ENCODE assay signal across 15 cellular contexts in genomic region chr17:78726471-78727010, GRCh38. TPM values are rescaled to one million over a fixed set of nuclear protein-coding genes. Genes with fewer than 3 reads are reported as not detected.
DNase-seq lines count a peak whose midpoint lies in the region; ATAC-seq and TF ChIP-seq lines count a peak whose summit lies in the region.
"Had no signal": no experiment of that assay in that cellular context is flagged by ENCODE, and none has a peak within 500 bp of the region (broad histone marks: within the 10 kb centered on the region; RNA-seq: fewer than 3 reads in every experiment).

No MANE protein-coding gene starts in this region.

- TF ChIP-seq CTCF in CD14-positive monocyte (IDR thresholded peaks at IDR 0.05) (no peak), GM06990 (IDR thresholded peaks at IDR 0.05; ENCODE audit: insufficient read depth, low read length, poor library complexity, severe bottlenecking) (no peak)

- peaks cover 37 to 39% of the 10 kb centered on the region in 2 donors for H3K36me3 Mint-ChIP-seq in CD14-positive monocyte
- peaks cover 20% of the 10 kb centered on the region for H3K36me3 Mint-ChIP-seq in activated CD4-positive, alpha-beta memory T cell treated with anti-CD3 and anti-CD28 coated beads for 36 hours
- H3K36me3 Mint-ChIP-seq in immature natural killer cell: peaks cover 0 to 3% (median 0%) of the 10 kb centered on the region in 3 donors

- H3K27ac Mint-ChIP-seq in CD14-positive monocyte (peak overlapping the region in 4 of 7 donors; percentile 31 to 67 (median 42)), immature natural killer cell (peak overlapping the region; percentile 76 to 95 (median 89))
- H3K27ac Mint-ChIP-seq in activated CD4-positive, alpha-beta memory T cell treated with anti-CD3 and anti-CD28 coated beads for 36 hours: peak overlapping the region; percentile 89

- no peak for ATAC-seq in HG03135 (IDR thresholded peaks at IDR 0.05; ENCODE audit: unreplicated experiment)

- no peak for DNase-seq in CD14-positive monocyte (ENCODE audit: low spot score)
- no peak for DNase-seq in GM06990 (ENCODE audit: extremely low read depth, insufficient read length)
- no peak for DNase-seq in activated CD4-positive, alpha-beta memory T cell treated with anti-CD3 and anti-CD28 coated beads for 36 hours
- no peak for DNase-seq in immature natural killer cell
- DNase-seq in stimulated activated CD4-positive, alpha-beta T cell treated with anti-CD3 and anti-CD28 coated beads, Interleukin-2, amount 100 ng/mL, for 48 hours: no peak
- no peak for DNase-seq in cortex of kidney (lab: John Stamatoyannopoulos, UW)
- no peak for DNase-seq in pons (ENCODE audit: low spot score)
- DNase-seq: aorta; C1 segment of cervical spinal cord; esophagus squamous epithelium; NCI-H1105 treated with DMSO at 0.1 percent for 48 hours; NK-92 treated with Interleukin-12 subunit alpha and Interleukin-12 subunit beta, amount 100 ng/mL, for 24 hours; SHP77; tibial artery had no signal

- peaks cover 0 to 3% (median 0%) of the 10 kb centered on the region in 3 donors for H3K27me3 Mint-ChIP-seq in CD14-positive monocyte (ENCODE audit: low read depth in 3 of 3)
- no peaks in the 10 kb centered on the region for H3K27me3 Mint-ChIP-seq in activated CD4-positive, alpha-beta memory T cell treated with anti-CD3 and anti-CD28 coated beads for 36 hours
- peaks cover 0 to 26% (median 6%) of the 10 kb centered on the region in 3 donors for H3K27me3 Mint-ChIP-seq in immature natural killer cell (ENCODE audit: low read depth in 3 of 3)

- H3K9me3 Mint-ChIP-seq in CD14-positive monocyte (peaks cover 0 to 2% (median 0%) of the 10 kb centered on the region in 7 donors), immature natural killer cell (no peaks in the 10 kb centered on the region)
- no peaks in the 10 kb centered on the region for H3K9me3 Mint-ChIP-seq in activated CD4-positive, alpha-beta memory T cell treated with anti-CD3 and anti-CD28 coated beads for 36 hours

- no peaks in the 10 kb centered on the region for H3K27me3 ChIP-seq in GM06990 (replicated peaks; ENCODE audit: control insufficient read depth, insufficient read depth, low read length)
- H3K27me3 ChIP-seq: esophagus squamous epithelium, tibial artery had no signal

- H3K4me3 Mint-ChIP-seq in CD14-positive monocyte (no peak overlapping the region), immature natural killer cell (peak overlapping the region; percentile 70 to 83 (median 76))
- peak overlapping the region; percentile 44 for H3K4me3 Mint-ChIP-seq in activated CD4-positive, alpha-beta memory T cell treated with anti-CD3 and anti-CD28 coated beads for 36 hours

- POLR2A ChIA-PET in activated CD4-positive, alpha-beta memory T cell treated with anti-CD3 and anti-CD28 coated beads for 36 hours (lab: Charles Lee): interaction anchor here (1.0 to 2.9 kb wide), 5 partner anchors 10 to 79 kb away, joined by 3 to 15 read pairs (median 10); no protein-coding TSS in a partner anchor

- intact Hi-C loops in CD14-positive monocyte (cut with micrococcal nuclease): no loop called here
- intact Hi-C loops in activated CD4-positive, alpha-beta memory T cell treated with anti-CD3 and anti-CD28 coated beads for 36 hours (cut with micrococcal nuclease): no loop called here

- peaks cover 8% of the 10 kb centered on the region for H3K36me3 ChIP-seq in GM06990 (ENCODE audit: control insufficient read depth, insufficient read depth, low read length)
- H3K36me3 ChIP-seq: tibial artery had no signal

- peaks cover 68% of the 10 kb centered on the region for H3K4me1 Mint-ChIP-seq in CD14-positive monocyte
- H3K4me1 Mint-ChIP-seq in activated CD4-positive, alpha-beta memory T cell treated with anti-CD3 and anti-CD28 coated beads for 36 hours (ENCODE audit: low read depth): peaks cover 92% of the 10 kb centered on the region
- H3K4me1 Mint-ChIP-seq in immature natural killer cell: peaks cover 95 to 97% of the 10 kb centered on the region in 2 donors

- CTCF ChIA-PET in activated CD4-positive, alpha-beta memory T cell treated with anti-CD3 and anti-CD28 coated beads for 36 hours (lab: Charles Lee): interaction anchor here (0.6 to 3.3 kb wide), 3 partner anchors 15 to 19 kb away, joined by 3 to 16 read pairs (median 6); no protein-coding TSS in a partner anchor

- H3K4me3 ChIP-seq in GM06990 (replicated peaks; ENCODE audit: low read depth, low read length): peak overlapping the region; percentile 47
- H3K4me3 ChIP-seq: esophagus squamous epithelium, tibial artery had no signal

RNA-seq across cellular contexts. Expression of gene CYTH1, which starts 55.5 kb away (rescaled TPM):
- polyA plus RNA-seq in CD14-positive monocyte (10 to 100 TPM; 68.6 to 80.9 TPM), immature natural killer cell (100 to 1,000 TPM; 176 to 336 (median 233) TPM)
- 100 to 1,000 TPM; 184 to 204 TPM for total RNA-seq in activated CD4-positive, alpha-beta memory T cell treated with anti-CD3 and anti-CD28 coated beads for 36 hours

Comparison
In these comparisons a context has a peak if more than half of its experiments do, and no peak if none do; other contexts are left out.
1. H3K4me3 Mint-ChIP-seq: peak in activated CD4-positive, alpha-beta memory T cell treated with anti-CD3 and anti-CD28 coated beads for 36 hours (single experiment) and immature natural killer cell (5 of 5); none in CD14-positive monocyte (0 of 2).
2. Peak in every context shown above with its lines, with median percentiles within 50 percentile points of each other: H3K27ac Mint-ChIP-seq.